In the genomic region with DNA sequence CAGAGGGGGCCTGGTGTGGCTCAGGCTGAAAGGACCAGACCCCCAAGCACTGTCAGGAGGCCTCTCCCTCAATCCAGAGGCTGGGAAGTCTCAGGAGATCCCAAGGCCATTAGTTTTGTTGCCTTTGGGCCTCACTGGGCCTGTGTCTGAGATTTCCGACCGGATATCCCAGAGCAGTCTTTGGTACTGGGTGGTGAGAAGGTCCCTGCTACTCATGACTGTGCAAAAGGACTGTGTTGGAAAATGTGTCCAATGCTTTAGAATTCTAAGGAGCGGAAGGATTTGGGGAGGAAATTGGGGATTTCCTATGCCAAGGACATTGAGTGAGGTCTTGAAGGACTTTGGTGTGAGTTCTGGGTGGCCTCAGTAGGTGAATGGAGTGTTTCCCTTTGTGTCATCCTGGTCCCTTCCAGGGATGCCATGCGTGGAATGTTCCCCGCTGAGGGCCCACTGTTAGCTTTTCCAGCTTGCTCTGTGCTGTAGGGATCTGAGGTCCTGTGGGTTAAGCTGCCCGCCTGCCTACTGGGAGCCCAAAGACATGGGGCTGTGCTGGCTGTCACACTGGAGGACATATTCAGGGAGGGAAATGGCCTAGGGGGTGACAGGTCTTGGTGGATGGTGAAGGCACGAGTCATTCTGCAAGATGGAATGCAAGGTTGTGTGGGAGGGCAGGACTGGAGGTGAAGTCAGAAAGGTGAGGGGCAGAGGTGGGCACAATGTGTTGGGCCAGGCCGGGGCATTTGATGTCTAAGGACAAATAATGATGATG, we compare ENCODE assay signal across 19 cellular contexts. TPM values are rescaled to one million over a fixed set of nuclear protein-coding genes. Genes with fewer than 3 reads are reported as not detected.
A peak's percentile ranks its signal among the peaks of the same experiment; 100 is the strongest.
DNase-seq lines count a peak whose midpoint lies in the region; ATAC-seq and TF ChIP-seq lines count a peak whose summit lies in the region.
"Had no signal": no experiment of that assay in that cellular context is flagged by ENCODE, and none has a peak within 500 bp of the region (broad histone marks: within the 10 kb centered on the region; RNA-seq: fewer than 3 reads in every experiment).

No MANE protein-coding gene starts in this region.

- POLR2A ChIA-PET in Panc1 (lab: Charles Lee), result no interaction called here

- no TSS peak for BruUV-seq in Panc1 (replicated peaks; lab: Mats Ljungman, UMichigan)

- 70% methylated on average over 5 of the region's 8 CpGs for WGBS in right lobe of liver (ENCODE audit: insufficient coverage, low coverage, low lambda C conversion rate, missing lambda C conversion rate)
- 71% methylated on average over 8 of the region's 8 CpGs for WGBS in smooth muscle cell (ENCODE audit: low lambda C conversion rate)

- peaks cover 100% of the 10 kb centered on the region for H4K20me1 ChIP-seq in smooth muscle cell (ENCODE audit: low read depth)

- H3K9me3 ChIP-seq in Panc1 (ENCODE audit: control insufficient read depth, insufficient read depth, low read depth, low read length) (no peaks in the 10 kb centered on the region), right lobe of liver (no peaks in the 10 kb centered on the region), smooth muscle cell (replicated peaks; ENCODE audit: low read depth) (no peaks in the 10 kb centered on the region), left lung (no peaks in the 10 kb centered on the region)
- H3K9me3 ChIP-seq: prostate gland had no signal

- H3K36me3 ChIP-seq in H7 (replicated peaks; ENCODE audit: control insufficient read depth, insufficient read depth, low read length), result peaks cover 15% of the 10 kb centered on the region
- peaks cover 4% of the 10 kb centered on the region; the same call in 1 of the 2 replicates for H3K36me3 ChIP-seq in Panc1 (ENCODE audit: control insufficient read depth, insufficient read depth, low read length)
- H3K36me3 ChIP-seq in right lobe of liver, result no peaks in the 10 kb centered on the region
- H3K36me3 ChIP-seq in smooth muscle cell (ENCODE audit: low read depth), result no peaks in the 10 kb centered on the region
- peaks cover 0 to 22% of the 10 kb centered on the region in 2 donors for H3K36me3 ChIP-seq in left lung
- H3K36me3 ChIP-seq: prostate gland had no signal

- H3K27me3 ChIP-seq in H7 (ENCODE audit: control insufficient read depth, insufficient read depth, low read length) (no peaks in the 10 kb centered on the region), Panc1 (ENCODE audit: control insufficient read depth, insufficient read depth, low read length) (no peaks in the 10 kb centered on the region), right lobe of liver (no peaks in the 10 kb centered on the region), smooth muscle cell (ENCODE audit: low read depth) (no peaks in the 10 kb centered on the region), left lung (no peaks in the 10 kb centered on the region)

- H3K27ac ChIP-seq in Panc1 (ENCODE audit: low read length), result peak overlapping the region; percentile 62; the same call in 1 of the 2 replicates
- no peak overlapping the region for H3K27ac ChIP-seq in right lobe of liver
- peak overlapping the region; percentile 79 for H3K27ac ChIP-seq in smooth muscle cell (ENCODE audit: low read depth)
- H3K27ac ChIP-seq in left lung, result no peak overlapping the region
- H3K27ac ChIP-seq: epithelial cell of prostate, prostate gland had no signal

- peaks cover 97% of the 10 kb centered on the region for H3K79me2 ChIP-seq in smooth muscle cell (ENCODE audit: low read depth)

- TF ChIP-seq CTCF in Panc1 (IDR thresholded peaks at IDR 0.05) (no peak), right lobe of liver (IDR thresholded peaks at IDR 0.05) (no peak), smooth muscle cell (IDR thresholded peaks at IDR 0.05; ENCODE audit: borderline replicate concordance, insufficient read depth, poor library complexity, severe bottlenecking) (no peak), left lung (IDR thresholded peaks at IDR 0.05) (no peak)

- DNase-seq in H7 (peak; percentile 52), Panc1 (ENCODE audit: low read depth, low spot score) (no peak), right lobe of liver (no peak), smooth muscle cell (lab: John Stamatoyannopoulos, UW; ENCODE audit: unreplicated experiment) (no peak), pons (ENCODE audit: low spot score) (no peak), left lung (no peak)
- DNase-seq in activated CD4-positive, CD25-positive, alpha-beta regulatory T cell treated with anti-CD3 and anti-CD28 coated beads, Interleukin-2, amount 50 U/mL, for 72 hours, result no peak
- DNase-seq: activated gamma-delta T cell; AML-193; dermis blood vessel endothelial cell; natural killer cell; NCI-H146; NCI-H2171 treated with DMSO at 0.1 percent for 48 hours; SHP77; stimulated activated naive CD4-positive, alpha-beta T cell had no signal

- CTCF ChIA-PET in Panc1 (lab: Charles Lee), result no interaction called here

- no peak overlapping the region for H3K9ac ChIP-seq in smooth muscle cell (ENCODE audit: low read depth)

- H3F3A ChIP-seq in smooth muscle cell (ENCODE audit: low read depth), result peaks cover 63% of the 10 kb centered on the region

- H2AFZ ChIP-seq in smooth muscle cell (ENCODE audit: low read depth), result no peak overlapping the region

- no peak for ATAC-seq in Panc1
- peak; percentile 14 to 31 (median 23) for ATAC-seq in right lobe of liver
- no peak for ATAC-seq in HG03460 (IDR thresholded peaks at IDR 0.05; ENCODE audit: unreplicated experiment)
- no peak for ATAC-seq in left lung
- ATAC-seq: natural killer cell had no signal

- intact Hi-C loops in Panc1 (cut with micrococcal nuclease; ENCODE audit: unreplicated experiment) (no loop called here), right lobe of liver (cut with DNase I) (no loop called here), left lung (cut with DNase I) (no loop called here)

- TF ChIP-seq POLR2A in right lobe of liver (IDR thresholded peaks at IDR 0.05), result no peak

- H3K4me1 ChIP-seq in Panc1 (ENCODE audit: control insufficient read depth, insufficient read depth, low read length) (peaks cover 63% of the 10 kb centered on the region), right lobe of liver (peaks cover 0 to 25% (median 9%) of the 10 kb centered on the region in 4 donors), smooth muscle cell (ENCODE audit: low read depth) (peaks cover 29% of the 10 kb centered on the region), left lung (peaks cover 19 to 66% of the 10 kb centered on the region in 2 donors)
- H3K4me1 ChIP-seq: prostate gland had no signal

- in situ Hi-C loops in Panc1 (cut with HindIII; ENCODE audit: low pct_unique_long_range_greater_than_20kb, low sequenced_read_pairs), result no loop called here

- H3K4me2 ChIP-seq in smooth muscle cell, result peak overlapping the region; percentile 12

- H3K4me3 ChIP-seq in H7 (ENCODE audit: insufficient read depth, low read depth, low read length), result no peak overlapping the region
- no peak overlapping the region for H3K4me3 ChIP-seq in Panc1 (ENCODE audit: low read depth in 2 of 2, low read length in 2 of 2)
- H3K4me3 ChIP-seq in right lobe of liver, result no peak overlapping the region
- no peak overlapping the region for H3K4me3 ChIP-seq in smooth muscle cell
- no peak overlapping the region for H3K4me3 ChIP-seq in left lung
- H3K4me3 ChIP-seq: prostate gland, skin epidermis had no signal

RNA-seq across cellular contexts. Expression of a gene that starts 16.4 kb away (rescaled TPM):
- 24.8 and 25.4 TPM in 2 replicates for total RNA-seq in H7 (2014; rRNA removed; shearing (Covaris generic))
- total RNA-seq in Panc1 (2021; ENCODE audit: unreplicated experiment) (45.9 TPM), right lobe of liver (10 to 100 TPM; 10.5 to 17.2 (median 12.3) TPM), smooth muscle cell (41.6 and 42.6 TPM in 2 replicates), left lung (100 to 1,000 TPM in 1 of 2 donors, 10 to 100 TPM in 1; 84.9 to 110 TPM)
- 52.1 TPM for polyA plus RNA-seq in Panc1 (2012; ENCODE audit: insufficient read length)
- 37.9 and 44.0 TPM in 2 replicates for polyA plus RNA-seq in smooth muscle cell

Comparison
In these comparisons a context has a peak if more than half of its experiments do, and no peak if none do; other contexts are left out.
1. ATAC-seq: peak in right lobe of liver (4 of 4); none in Panc1 (single experiment), HG03460 (single experiment) and left lung (single experiment).
2. H3K27ac ChIP-seq: peak in Panc1 (single experiment) and smooth muscle cell (single experiment); none in right lobe of liver (0 of 3) and left lung (0 of 2).